Comparison of ENCODE assay signal across 1 cellular context in genomic region chr4:5959221-5959982, GRCh38.
TF ChIP-seq lines count a peak whose summit lies in the region.

No MANE protein-coding gene starts in this region.

TF ChIP-seq in H1, 55 proteins besides CTCF, POLR2A, EP300 and RAD21 (continued from another document):
- TF ChIP-seq POU5F1 (IDR thresholded peaks at IDR 0.05; ENCODE audit: low read depth, low read length) (no peak), SP1 (IDR thresholded peaks at IDR 0.05; ENCODE audit: low read depth, low read length) (no peak), USF2 (IDR thresholded peaks at IDR 0.05; ENCODE audit: low read length) (no peak), TCF12 (IDR thresholded peaks at IDR 0.05; ENCODE audit: low read depth, low read length) (no peak), RXRA (IDR thresholded peaks at IDR 0.05; ENCODE audit: insufficient read depth, low read depth, low read length) (no peak), BCL11A (IDR thresholded peaks at IDR 0.05; ENCODE audit: low read depth in 2 of 2, low read length in 2 of 2) (no peak), CHD7 (IDR thresholded peaks at IDR 0.05; ENCODE audit: insufficient replicate concordance, low read length) (no peak), FOSL1 (IDR thresholded peaks at IDR 0.05; ENCODE audit: insufficient read depth, low read depth, low read length) (no peak), CEBPB (IDR thresholded peaks at IDR 0.05; ENCODE audit: low read depth, low read length) (no peak), ATF3 (IDR thresholded peaks at IDR 0.05; ENCODE audit: insufficient read depth, low read depth, low read length) (no peak), CTBP2 (IDR thresholded peaks at IDR 0.05; ENCODE audit: borderline replicate concordance, insufficient read depth, insufficient read length, low read length) (no peak), CBX8 (IDR thresholded peaks at IDR 0.05; ENCODE audit: borderline replicate concordance, low read depth, low read length) (no peak), CBX5 (IDR thresholded peaks at IDR 0.05; ENCODE audit: low read depth, low read length) (no peak), PHF8 (conservative IDR thresholded peaks at IDR 0.05; ENCODE audit: low read depth, low read length) (no peak), NRF1 (IDR thresholded peaks at IDR 0.05; ENCODE audit: low read depth, low read length) (no peak)
